Comparison of ENCODE assay signal across 15 cellular contexts in genomic region chr10:3108033-3108432, GRCh38. TPM values are rescaled to one million over a fixed set of nuclear protein-coding genes. Genes with fewer than 3 reads are reported as not detected.
DNase-seq lines count a peak whose midpoint lies in the region; ATAC-seq and TF ChIP-seq lines count a peak whose summit lies in the region.
"Had no signal": no experiment of that assay in that cellular context is flagged by ENCODE, and none has a peak within 500 bp of the region (broad histone marks: within the 10 kb centered on the region; RNA-seq: fewer than 3 reads in every experiment).

No MANE protein-coding gene starts in this region.

- no peaks in the 10 kb centered on the region for H3K9me3 ChIP-seq in osteoblast (ENCODE audit: low read depth, low read length)
- no peaks in the 10 kb centered on the region for H3K9me3 ChIP-seq in thoracic aorta
- no peaks in the 10 kb centered on the region for H3K9me3 ChIP-seq in testis

- peak; percentile 71 for DNase-seq in osteoblast (ENCODE audit: insufficient read length, low spot score, missing footprints)
- no peak for DNase-seq in thoracic aorta (ENCODE audit: low spot score)
- no peak for DNase-seq in testis
- no peak for DNase-seq in NCI-H1436 (lab: John Stamatoyannopoulos, UW)
- DNase-seq: activated CD4-positive, alpha-beta T cell treated with anti-CD3 and anti-CD28 coated beads for 1 hour; activated naive CD4-positive, alpha-beta T cell treated with anti-CD3 and anti-CD28 coated beads, Interleukin-2, amount 50 U/mL, for 16 hours; cerebellar nuclear complex; NCI-H2029 treated with DMSO at 0.1 percent for 48 hours; NCI-H748 treated with DMSO at 0.1 percent for 48 hours; stimulated activated CD4-positive, alpha-beta T cell treated with anti-CD3 and anti-CD28 coated beads, Interleukin-2, amount 100 ng/mL, for 24 hours had no signal

- peak overlapping the region; percentile 75 for H3K4me2 ChIP-seq in osteoblast (ENCODE audit: insufficient read depth, low read length)
- H3K4me2 ChIP-seq: hepatocyte had no signal

- no peaks in the 10 kb centered on the region for H3K27me3 ChIP-seq in osteoblast (ENCODE audit: insufficient read depth, low read length)
- no peaks in the 10 kb centered on the region for H3K27me3 ChIP-seq in thoracic aorta (replicated peaks; ENCODE audit: insufficient read depth)
- no peaks in the 10 kb centered on the region for H3K27me3 ChIP-seq in testis
- H3K27me3 ChIP-seq: hepatocyte had no signal

- H3K4me3 ChIP-seq in WI38 (ENCODE audit: low read depth, low read length) (0 out of 2 replicates have a peak overlapping the region, but pooled peaks have one; percentile 24), osteoblast (ENCODE audit: insufficient read depth, low read length) (peak overlapping the region; percentile 12), thoracic aorta (peak overlapping the region; percentile 44), testis (no peak overlapping the region)
- H3K4me3 ChIP-seq: hepatocyte had no signal

- H2AFZ ChIP-seq in osteoblast (ENCODE audit: low read length): no peak overlapping the region
- H2AFZ ChIP-seq: hepatocyte had no signal

- ATAC-seq in thoracic aorta (ENCODE audit: insufficient number of reproducible peaks, low FRiP score, low read depth) (no peak), HG03039 (IDR thresholded peaks at IDR 0.05; ENCODE audit: unreplicated experiment) (no peak), GM21529 (IDR thresholded peaks at IDR 0.05; ENCODE audit: unreplicated experiment) (no peak)

- H3K79me2 ChIP-seq in osteoblast (ENCODE audit: insufficient read depth, low read length): peaks cover 28% of the 10 kb centered on the region
- H3K79me2 ChIP-seq: hepatocyte had no signal

- H3K27ac ChIP-seq in cingulate gyrus (ENCODE audit: low read depth, low read length) (peak overlapping the region; percentile 54), osteoblast (ENCODE audit: low read depth, low read length) (peak overlapping the region; percentile 97), thoracic aorta (peak overlapping the region; percentile 85 to 90), testis (no peak overlapping the region)
- H3K27ac ChIP-seq: hepatocyte had no signal

- no peaks in the 10 kb centered on the region for H4K20me1 ChIP-seq in osteoblast (ENCODE audit: insufficient read depth, low read length)

- 94 to 97% methylated on average over 8 of the region's 8 CpGs for WGBS in testis, 2 donors

- intact Hi-C loops in testis (cut with DNase I; ENCODE audit: low total_unique reads): no loop called here

- H3K36me3 ChIP-seq in osteoblast (ENCODE audit: insufficient read depth, low read length): peaks cover 75% of the 10 kb centered on the region
- peaks cover 25% of the 10 kb centered on the region for H3K36me3 ChIP-seq in thoracic aorta
- H3K36me3 ChIP-seq in testis (ENCODE audit: low read depth, missing control alignments): no peaks in the 10 kb centered on the region

- TF ChIP-seq CTCF in WI38 (IDR thresholded peaks at IDR 0.05; ENCODE audit: low read depth, low read length): no peak
- TF ChIP-seq CTCF in osteoblast (IDR thresholded peaks at IDR 0.05; ENCODE audit: extremely low read depth, low read depth, low read length): no peak
- TF ChIP-seq CTCF in thoracic aorta (IDR thresholded peaks at IDR 0.05): no peak
- no peak for TF ChIP-seq CTCF in testis (IDR thresholded peaks at IDR 0.05)

- no peak for TF ChIP-seq POLR2A in testis (IDR thresholded peaks at IDR 0.05)

- peaks cover 10% of the 10 kb centered on the region for H3K4me1 ChIP-seq in osteoblast (ENCODE audit: insufficient read depth, low read length)
- peaks cover 29 to 45% of the 10 kb centered on the region in 2 donors for H3K4me1 ChIP-seq in thoracic aorta (ENCODE audit: control insufficient read depth in 1 of 2, low read depth in 2 of 2)
- H3K4me1 ChIP-seq in testis: no peaks in the 10 kb centered on the region

RNA-seq across cellular contexts. Expression of gene PFKP, which starts 40.7 kb away (rescaled TPM):
- total RNA-seq in osteoblast (71.6 and 80.0 TPM in 2 replicates), thoracic aorta (100 to 1,000 TPM in 1 of 2 donors, 10 to 100 TPM in 1; 91.4 to 153 TPM), testis (100 to 1,000 TPM; 134 to 186 TPM)
- 447 TPM for polyA plus RNA-seq in testis (ENCODE audit: insufficient read depth, low read depth, low replicate concordance)

Comparison
In these comparisons a context has a peak if more than half of its experiments do, and no peak if none do; other contexts are left out.
1. H3K4me3 ChIP-seq: peak in WI38 (single experiment), osteoblast (single experiment) and thoracic aorta (single experiment); none in testis (0 of 2).
2. H3K27ac ChIP-seq: peak in cingulate gyrus (single experiment), osteoblast (single experiment) and thoracic aorta (2 of 2); none in testis (0 of 2).